In the genomic region with DNA sequence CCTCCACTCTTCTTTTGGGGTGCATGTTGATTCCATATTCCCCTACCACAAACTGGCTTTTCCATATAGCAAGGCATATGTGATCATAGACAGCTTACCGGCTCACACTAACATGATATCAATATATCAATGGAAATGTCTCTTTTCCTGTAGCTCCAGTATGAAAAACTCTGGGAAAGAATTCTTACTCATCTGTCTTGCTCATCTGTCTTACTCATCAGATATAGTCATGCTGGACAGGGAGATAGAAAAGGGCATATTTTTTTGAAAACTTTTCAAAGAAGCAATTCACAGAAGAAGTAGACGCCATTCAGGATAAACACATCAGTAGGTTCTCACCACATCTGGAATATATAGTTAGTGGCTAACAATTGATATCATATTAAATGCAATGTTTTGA, we compare ENCODE assay signal across 32 cellular contexts.
"Had no signal": no experiment of that assay in that cellular context is flagged by ENCODE, and none has a peak within 500 bp of the region (broad histone marks: within the 10 kb centered on the region; RNA-seq: fewer than 3 reads in every experiment).

No MANE protein-coding gene starts in this region.

- H3K4me2 ChIP-seq: KMS-11, PC-9 had no signal

- H3K36me3 ChIP-seq: brain microvascular endothelial cell, cardiac muscle cell, SJCRH30 had no signal

- DNase-seq: activated B cell treated with CpG ODN at 0.5 μM for 24 hours; activated CD4-positive, alpha-beta memory T cell treated with anti-CD3 and anti-CD28 coated beads for 36 hours; activated CD4-positive, alpha-beta T cell treated with anti-CD3 and anti-CD28 coated beads for 4 hours; activated CD4-positive, alpha-beta T cell treated with anti-CD3 and anti-CD28 coated beads, Interleukin-2, amount 50 U/mL, for 1 hour; activated CD4-positive, CD25-positive, alpha-beta regulatory T cell treated with anti-CD3 and anti-CD28 coated beads, Interleukin-2, amount 50 U/mL, for 72 hours; activated CD8-positive, alpha-beta memory T cell treated with anti-CD3 and anti-CD28 coated beads, Interleukin-2, amount 50 U/mL, for 4 hours; activated effector memory CD4-positive, alpha-beta T cell treated with Interleukin-2 at 50 U/mL for 16 hours; activated naive CD4-positive, alpha-beta T cell treated with anti-CD3 and anti-CD28 coated beads, Interleukin-2, amount 10 ng/mL, durations not matched to agents 7 days and 5 days; activated naive CD8-positive, alpha-beta T cell treated with anti-CD3 and anti-CD28 coated beads for 36 hours; activated T-cell treated with anti-CD3 and anti-CD28 coated beads, Interleukin-2, amount 50 U/mL, for 48 hours; amniotic stem cell; aorta; brain microvascular endothelial cell; NCI-H1092 treated with DMSO at 0.1 percent for 48 hours; NCI-H1417; NCI-H146; NCI-H187; NCI-H2029 treated with DMSO at 0.1 percent for 48 hours; NCI-H2107; NCI-H2171; NCI-H510A; NCI-H526; NCI-H748 treated with DMSO at 0.1 percent for 48 hours; NK-92 treated with Interleukin-12 subunit alpha and Interleukin-12 subunit beta, amount 100 ng/mL, for 24 hours; PC-9; SHP77; SJCRH30 had no signal

- H3K27ac ChIP-seq: brain microvascular endothelial cell, cardiac muscle cell, KMS-11, PC-9, SJCRH30, SK-N-MC, VCaP had no signal

- FAIRE-seq: RCC 7860 had no signal

- H2AFZ ChIP-seq: PC-9 had no signal

- H3K9ac ChIP-seq: KMS-11 had no signal

- H3K9me3 ChIP-seq: SJCRH30 had no signal

- H3K4me3 ChIP-seq: cardiac muscle cell, PC-9, SJCRH30, SK-N-MC had no signal

- H3K4me1 ChIP-seq: SJCRH30 had no signal

- H3K27me3 ChIP-seq: brain microvascular endothelial cell, cardiac muscle cell, SJCRH30 had no signal
